In genomic region chr17:46027326-46028325, GRCh38 we compare ENCODE assay signal across 13 cellular contexts. TPM values are rescaled to one million over a fixed set of nuclear protein-coding genes. Genes with fewer than 3 reads are reported as not detected.
DNase-seq lines count a peak whose midpoint lies in the region; ATAC-seq and TF ChIP-seq lines count a peak whose summit lies in the region.
"Had no signal": no experiment of that assay in that cellular context is flagged by ENCODE, and none has a peak within 500 bp of the region (broad histone marks: within the 10 kb centered on the region; RNA-seq: fewer than 3 reads in every experiment).

No MANE protein-coding gene starts in this region.

- ATAC-seq in Right ventricle myocardium superior (ENCODE audit: poor library complexity): peak; percentile 29
- no peak for ATAC-seq in RWPE2 (ENCODE audit: low read depth)
- ATAC-seq in heart right ventricle: peak in 1 of 8 donors; percentile 7

- H3K27ac ChIP-seq in RWPE2 (ENCODE audit: poor library complexity, severe bottlenecking): no peak overlapping the region
- H3K27ac ChIP-seq in heart right ventricle: peak overlapping the region in 7 of 10 donors; percentile 1 to 73 (median 41)
- H3K27ac ChIP-seq in stomach: peak overlapping the region in 4 of 5 donors; percentile 15 to 42 (median 23)

- TF ChIP-seq POLR2A in stomach (IDR thresholded peaks at IDR 0.05): no peak

- DNase-seq in Right ventricle myocardium superior (no peak), cardiac septum (ENCODE audit: low spot score) (no peak), RWPE2 (ENCODE audit: low spot score) (peak; percentile 35), heart right ventricle (no peak), stomach (no peak), NCI-H2227 (lab: John Stamatoyannopoulos, UW; ENCODE audit: unreplicated experiment) (no peak), NCI-H187 (lab: John Stamatoyannopoulos, UW) (no peak), mesenteric fat pad (ENCODE audit: low spot score) (no peak)
- DNase-seq: activated CD8-positive, alpha-beta memory T cell treated with anti-CD3 and anti-CD28 coated beads, Interleukin-2, amount 50 U/mL, for 48 hours; cortex of kidney; KBM-7 had no signal

- H3K9me3 ChIP-seq in RWPE2 (ENCODE audit: severe bottlenecking): no peaks in the 10 kb centered on the region
- H3K9me3 ChIP-seq in heart right ventricle: no peaks in the 10 kb centered on the region
- no peaks in the 10 kb centered on the region for H3K9me3 ChIP-seq in stomach

- H3K4me3 ChIP-seq in RWPE2 (ENCODE audit: severe bottlenecking): no peak overlapping the region
- no peak overlapping the region for H3K4me3 ChIP-seq in heart right ventricle
- no peak overlapping the region for H3K4me3 ChIP-seq in stomach

- TF ChIP-seq EP300 in stomach (IDR thresholded peaks at IDR 0.05): no peak

- intact Hi-C loops in Right ventricle myocardium superior (cut with DNase I) (no loop called here), cardiac septum (cut with DNase I) (no loop called here), heart right ventricle (cut with DNase I) (no loop called here), stomach (cut with DNase I; ENCODE audit: low total_unique reads) (no loop called here)

- H3K27me3 ChIP-seq in RWPE2 (ENCODE audit: insufficient read depth, poor library complexity, severe bottlenecking) (no peaks in the 10 kb centered on the region), heart right ventricle (no peaks in the 10 kb centered on the region), stomach (no peaks in the 10 kb centered on the region)

- H3K36me3 ChIP-seq in RWPE2 (ENCODE audit: low read depth): peaks cover 42% of the 10 kb centered on the region
- H3K36me3 ChIP-seq in heart right ventricle: peaks cover 0 to 90% (median 18%) of the 10 kb centered on the region in 9 donors
- H3K36me3 ChIP-seq in stomach: peaks cover 25 to 99% (median 79%) of the 10 kb centered on the region in 4 donors

- H3K4me1 ChIP-seq in RWPE2 (ENCODE audit: insufficient read depth, poor library complexity, severe bottlenecking) (no peaks in the 10 kb centered on the region), heart right ventricle (peaks cover 0 to 36% (median 18%) of the 10 kb centered on the region in 9 donors), stomach (peaks cover 0 to 18% (median 6%) of the 10 kb centered on the region in 4 donors)

- TF ChIP-seq CTCF in RWPE2 (IDR thresholded peaks at IDR 0.05; ENCODE audit: poor library complexity, severe bottlenecking): no peak
- TF ChIP-seq CTCF in heart right ventricle (IDR thresholded peaks at IDR 0.05): no peak
- no peak for TF ChIP-seq CTCF in stomach (IDR thresholded peaks at IDR 0.05)

- 53 to 62% methylated on average over 11 of the region's 11 CpGs for WGBS in heart right ventricle, 2 donors
- WGBS in stomach, 5 donors: 67 to 80% (median 75%) methylated on average over 11 of the region's 11 CpGs

RNA-seq across cellular contexts. Expression of gene STH, which starts 28.6 kb away (rescaled TPM):
- total RNA-seq in Right ventricle myocardium superior (not detected), cardiac septum (not detected), heart right ventricle (not detected), stomach (not detected), mesenteric fat pad (not detected)
- polyA plus RNA-seq in heart right ventricle (not detected), stomach (not detected)
- total RNA-seq: subcutaneous adipose tissue had no signal
- polyA plus RNA-seq: BJ had no signal
